ENCODE assay signal across 17 cellular contexts in genomic region chr12:106586535-106586802, GRCh38. TPM values are rescaled to one million over a fixed set of nuclear protein-coding genes. Genes with fewer than 3 reads are reported as not detected.
A peak's percentile ranks its signal among the peaks of the same experiment; 100 is the strongest.
DNase-seq lines count a peak whose midpoint lies in the region; ATAC-seq and TF ChIP-seq lines count a peak whose summit lies in the region.
"Had no signal": no experiment of that assay in that cellular context is flagged by ENCODE, and none has a peak within 500 bp of the region (broad histone marks: within the 10 kb centered on the region; RNA-seq: fewer than 3 reads in every experiment).

No MANE protein-coding gene starts in this region.

- no peaks in the 10 kb centered on the region for H3K9me3 Mint-ChIP-seq in stimulated activated naive B cell treated with anti-CD40 and anti-IgM and Interleukin-4, amounts not matched to agents 10 μg/mL and 1 μg/mL and 100 μg/mL, for 72 hours
- H3K9me3 Mint-ChIP-seq: activated naive CD4-positive, alpha-beta T cell treated with anti-CD3 and anti-CD28 coated beads, Interleukin-2, amount 50 U/mL, for 24 hours had no signal

- peaks cover 22% of the 10 kb centered on the region for H3K4me1 ChIP-seq in cardiac muscle cell (ENCODE audit: low read depth)
- H3K4me1 ChIP-seq in mesenchymal stem cell (ENCODE audit: control insufficient read depth, insufficient read depth, low read depth, low read length): peaks cover 41% of the 10 kb centered on the region

- peaks cover 15 to 32% of the 10 kb centered on the region in 2 donors for H3K4me1 Mint-ChIP-seq in stimulated activated naive B cell treated with anti-CD40 and anti-IgM and Interleukin-4, amounts not matched to agents 10 μg/mL and 1 μg/mL and 100 μg/mL, for 72 hours

- H3K9me3 ChIP-seq in cardiac muscle cell (ENCODE audit: low read depth) (no peaks in the 10 kb centered on the region), mesenchymal stem cell (ENCODE audit: control insufficient read depth, low read length) (no peaks in the 10 kb centered on the region)

- H2BK15ac ChIP-seq in mesenchymal stem cell (ENCODE audit: low read depth, poor library complexity, severe bottlenecking): no peak overlapping the region

- no peak overlapping the region for H2AFZ ChIP-seq in mesenchymal stem cell (ENCODE audit: low read depth, low read length)

- no peak overlapping the region for H2AK5ac ChIP-seq in mesenchymal stem cell (ENCODE audit: low read length, severe bottlenecking)

- intact Hi-C loops in cardiac septum (cut with DNase I): no loop called here

- no peak for ATAC-seq in stimulated activated naive B cell treated with anti-CD40 and anti-IgM and Interleukin-4, amounts not matched to agents 10 μg/mL and 1 μg/mL and 100 μg/mL, for 72 hours (replicated peaks)
- no peak for ATAC-seq in GM21390 (IDR thresholded peaks at IDR 0.05; ENCODE audit: unreplicated experiment)
- ATAC-seq: activated CD8-positive, alpha-beta memory T cell treated with anti-CD3 and anti-CD28 coated beads, Interleukin-2, amount 10 ng/mL, durations not matched to agents 7 days and 5 days; HCT116; K562; left lobe of liver had no signal

- H3K27ac Mint-ChIP-seq in stimulated activated naive B cell treated with anti-CD40 and anti-IgM and Interleukin-4, amounts not matched to agents 10 μg/mL and 1 μg/mL and 100 μg/mL, for 72 hours: peak overlapping the region; percentile 69
- H3K27ac Mint-ChIP-seq: activated CD8-positive, alpha-beta memory T cell treated with anti-CD3 and anti-CD28 coated beads, Interleukin-2, amount 10 ng/mL, durations not matched to agents 7 days and 5 days; activated naive CD4-positive, alpha-beta T cell treated with anti-CD3 and anti-CD28 coated beads, Interleukin-2, amount 50 U/mL, for 24 hours had no signal

- H4K8ac ChIP-seq in mesenchymal stem cell (ENCODE audit: low read length): no peak overlapping the region

- H3K36me3 ChIP-seq in cardiac muscle cell: no peaks in the 10 kb centered on the region
- peaks cover 0 to 5% of the 10 kb centered on the region in 2 experiments for H3K36me3 ChIP-seq in mesenchymal stem cell (ENCODE audit: control insufficient read depth in 1 of 2, insufficient read depth in 2 of 2, low read depth in 1 of 2, low read length in 2 of 2)

- H3K27me3 ChIP-seq in cardiac muscle cell (peaks cover 100% of the 10 kb centered on the region), mesenchymal stem cell (ENCODE audit: control insufficient read depth in 1 of 2, insufficient read depth in 1 of 2, low read length in 2 of 2) (peaks cover 82 to 91% of the 10 kb centered on the region in 2 experiments)

- H3K27me3 Mint-ChIP-seq in stimulated activated naive B cell treated with anti-CD40 and anti-IgM and Interleukin-4, amounts not matched to agents 10 μg/mL and 1 μg/mL and 100 μg/mL, for 72 hours: peaks cover 77 to 94% of the 10 kb centered on the region in 2 donors

- no peak overlapping the region for H4K91ac ChIP-seq in mesenchymal stem cell (ENCODE audit: low read length)

- no peak overlapping the region for H2BK5ac ChIP-seq in mesenchymal stem cell (ENCODE audit: low read depth, low read length, poor library complexity, severe bottlenecking)

- H3K4me3 ChIP-seq in cardiac muscle cell (peak overlapping the region; percentile 29), mesenchymal stem cell (ENCODE audit: insufficient read depth in 1 of 2, low read depth in 1 of 2, low read length in 2 of 2) (no peak overlapping the region)
- H3K4me3 ChIP-seq: K562 had no signal

- no peak overlapping the region for H3K9ac ChIP-seq in mesenchymal stem cell (ENCODE audit: low read length)

- H2BK120ac ChIP-seq in mesenchymal stem cell (ENCODE audit: low read depth, low read length): no peak overlapping the region

- H3K4me3 Mint-ChIP-seq in stimulated activated naive B cell treated with anti-CD40 and anti-IgM and Interleukin-4, amounts not matched to agents 10 μg/mL and 1 μg/mL and 100 μg/mL, for 72 hours: peak overlapping the region; percentile 14 to 29
- H3K4me3 Mint-ChIP-seq: activated CD8-positive, alpha-beta memory T cell treated with anti-CD3 and anti-CD28 coated beads, Interleukin-2, amount 10 ng/mL, durations not matched to agents 7 days and 5 days; activated naive CD4-positive, alpha-beta T cell treated with anti-CD3 and anti-CD28 coated beads, Interleukin-2, amount 50 U/mL, for 24 hours had no signal

- no peak for TF ChIP-seq CTCF in cardiac muscle cell (IDR thresholded peaks at IDR 0.05; ENCODE audit: low read depth, low read length)

- 1% methylated on average over 12 of the region's 12 CpGs for WGBS in mesenchymal stem cell

- no peaks in the 10 kb centered on the region for H3K79me1 ChIP-seq in mesenchymal stem cell (replicated peaks; ENCODE audit: low read length, poor library complexity, severe bottlenecking)

- no peak overlapping the region for H2BK12ac ChIP-seq in mesenchymal stem cell (ENCODE audit: low read length in 2 of 2)

- H3K18ac ChIP-seq in mesenchymal stem cell (ENCODE audit: low read depth in 1 of 2, low read length in 2 of 2): no peak overlapping the region

- peak overlapping the region; percentile 60 for H3K4me2 ChIP-seq in mesenchymal stem cell (ENCODE audit: low read length, poor library complexity, severe bottlenecking)

- no peak overlapping the region for H3K23ac ChIP-seq in mesenchymal stem cell (ENCODE audit: low read length in 2 of 2)

- H3K27ac ChIP-seq in cardiac muscle cell (no peak overlapping the region), mesenchymal stem cell (ENCODE audit: low read length, poor library complexity, severe bottlenecking) (no peak overlapping the region)
- H3K27ac ChIP-seq: epithelial cell of prostate, skin epidermis had no signal

- no peak overlapping the region for H3K4ac ChIP-seq in mesenchymal stem cell (ENCODE audit: low read depth in 1 of 2, low read length in 2 of 2)

- H3K36me3 Mint-ChIP-seq in stimulated activated naive B cell treated with anti-CD40 and anti-IgM and Interleukin-4, amounts not matched to agents 10 μg/mL and 1 μg/mL and 100 μg/mL, for 72 hours: no peaks in the 10 kb centered on the region
- H3K36me3 Mint-ChIP-seq: activated CD8-positive, alpha-beta memory T cell treated with anti-CD3 and anti-CD28 coated beads, Interleukin-2, amount 10 ng/mL, durations not matched to agents 7 days and 5 days; activated naive CD4-positive, alpha-beta T cell treated with anti-CD3 and anti-CD28 coated beads, Interleukin-2, amount 50 U/mL, for 24 hours had no signal

- H3K14ac ChIP-seq in mesenchymal stem cell (ENCODE audit: low read length in 2 of 2): no peak overlapping the region

- DNase-seq in cardiac muscle cell (ENCODE audit: low read depth in 1 of 2, low spot score in 1 of 2): no peak
- DNase-seq in cardiac septum (ENCODE audit: low spot score): no peak
- DNase-seq in astrocyte of the hippocampus (ENCODE audit: low read depth, low spot score): peak; percentile 24
- no peak for DNase-seq in mesenchymal stem cell
- no peak for DNase-seq in stimulated activated naive B cell treated with anti-CD40 and anti-IgM and Interleukin-4, amounts not matched to agents 10 μg/mL and 1 μg/mL and 100 μg/mL, for 72 hours
- no peak for DNase-seq in DMS153 treated with DMSO at 0.1 percent for 48 hours (lab: John Stamatoyannopoulos, UW; ENCODE audit: unreplicated experiment)
- DNase-seq in medulla oblongata (ENCODE audit: extremely low spot score): no peak
- DNase-seq: activated CD8-positive, alpha-beta memory T cell treated with anti-CD3 and anti-CD28 coated beads, Interleukin-2, amount 10 ng/mL, durations not matched to agents 7 days and 5 days; cerebellar nuclear complex; DMS153 had no signal

RNA-seq across cellular contexts. Expression of gene RFX4, which starts 3.7 kb away (rescaled TPM):
- total RNA-seq in cardiac muscle cell (not detected in 2 replicates), cardiac septum (not detected)
- not detected in 2 replicates for polyA plus RNA-seq in cardiac muscle cell
- polyA plus RNA-seq in mesenchymal stem cell (2013, experiment 1 of 2): not detected
- not detected for polyA plus RNA-seq in mesenchymal stem cell (2013, experiment 2 of 2)
- total RNA-seq: activated CD8-positive, alpha-beta memory T cell treated with anti-CD3 and anti-CD28 coated beads, Interleukin-2, amount 10 ng/mL, durations not matched to agents 7 days and 5 days; K562; left lobe of liver had no signal
- polyA plus RNA-seq: K562 had no signal
